In the genomic region with DNA sequence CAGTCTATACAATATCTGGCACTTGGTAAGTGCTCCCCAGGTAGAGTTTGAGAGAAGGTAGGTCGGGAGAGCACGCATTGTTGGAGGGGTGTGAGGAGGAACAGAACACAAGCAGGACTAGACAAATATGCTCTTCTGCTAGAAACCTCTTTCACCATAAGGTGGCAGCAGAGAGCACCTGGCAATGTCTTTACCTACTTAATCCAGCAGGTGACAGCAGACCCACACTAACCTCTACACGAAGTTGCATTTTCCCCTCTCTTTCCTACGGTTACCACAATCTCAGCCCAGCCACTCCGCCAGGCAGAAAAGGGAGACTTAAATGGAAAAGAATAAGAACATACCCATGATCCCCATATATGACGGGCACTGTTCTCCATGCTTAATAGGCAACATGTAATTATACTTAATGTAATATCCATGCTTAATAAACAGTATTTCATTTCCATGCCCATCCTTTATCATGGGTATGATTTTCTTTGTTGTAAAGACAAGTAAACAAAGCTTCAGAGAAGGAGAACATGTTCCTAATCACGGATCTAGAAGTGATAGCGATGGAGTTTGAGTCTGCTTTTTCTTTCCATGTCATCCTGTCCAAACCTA, we compare ENCODE assay signal across 9 cellular contexts. TPM values are rescaled to one million over a fixed set of nuclear protein-coding genes. Genes with fewer than 3 reads are reported as not detected.
A peak's percentile ranks its signal among the peaks of the same experiment; 100 is the strongest.
DNase-seq lines count a peak whose midpoint lies in the region; ATAC-seq and TF ChIP-seq lines count a peak whose summit lies in the region.
"Had no signal": no experiment of that assay in that cellular context is flagged by ENCODE, and none has a peak within 500 bp of the region (broad histone marks: within the 10 kb centered on the region; RNA-seq: fewer than 3 reads in every experiment).

No MANE protein-coding gene starts in this region.

- BruUV-seq in Caco-2 (replicated peaks; lab: Mats Ljungman, UMichigan): no TSS peak

- peaks cover 13% of the 10 kb centered on the region for H3K27me3 Mint-ChIP-seq in Caco-2 (ENCODE audit: insufficient read depth, unreplicated experiment)
- H3K27me3 Mint-ChIP-seq in central memory CD8-positive, alpha-beta T cell: peaks cover 61% of the 10 kb centered on the region

- H3K4me1 ChIP-seq in Caco-2 (no peaks in the 10 kb centered on the region), HEK293 (ENCODE audit: control insufficient read depth, insufficient read depth, low read length) (no peaks in the 10 kb centered on the region)

- no peak overlapping the region for H3K4me3 ChIP-seq in Caco-2 (ENCODE audit: low read depth, low read length)
- H3K4me3 ChIP-seq in HEK293 (ENCODE audit: low read depth, low read length): no peak overlapping the region
- no peak overlapping the region for H3K4me3 ChIP-seq in kidney epithelial cell (ENCODE audit: low read depth, low read length)

- TF ChIP-seq CTCF in Caco-2 (IDR thresholded peaks at IDR 0.05; ENCODE audit: insufficient read depth in 1 of 2, low read depth in 1 of 2, low read length in 1 of 2, severe bottlenecking in 1 of 2, unreplicated experiment in 1 of 2): peak; percentile 100
- TF ChIP-seq CTCF in HEK293 (tag by site-specific recombination; IDR thresholded peaks at IDR 0.05): peak; percentile 99
- peak; percentile 100 for TF ChIP-seq CTCF in kidney epithelial cell (IDR thresholded peaks at IDR 0.05; ENCODE audit: insufficient read depth, low read length, poor library complexity, severe bottlenecking)

- CTCF ChIA-PET in Caco-2 (lab: Charles Lee) (interaction anchor here (0.7 to 8.2 kb wide), 4 partner anchors 106 to 164 kb away, joined by 3 to 118 read pairs (median 5); a partner anchor contains a TSS), HEK293 (lab: Yijun Ruan, JAX) (interaction anchor here (0.6 to 8.8 kb wide), 62 partner anchors 8 to 439 kb away, joined by 3 to 578 read pairs (median 6); a partner anchor contains a TSS)

- POLR2A ChIA-PET in Caco-2 (lab: Charles Lee) (no interaction called here), HEK293 (lab: Yijun Ruan, JAX) (interaction anchor here (1.1 kb wide), 1 partner anchor 162 kb away, joined by 5 read pairs; no protein-coding TSS in a partner anchor)

- intact Hi-C loops in Caco-2 (cut with micrococcal nuclease; ENCODE audit: unreplicated experiment): loop anchor here (1.0 to 2.0 kb wide), 3 partner anchors 29 to 161 kb away; no protein-coding TSS in a partner anchor

- H3K27me3 ChIP-seq in Caco-2 (replicated peaks; ENCODE audit: control insufficient read depth, insufficient read depth, low read length) (no peaks in the 10 kb centered on the region; the same call in 1 of the 2 replicates), kidney epithelial cell (ENCODE audit: control insufficient read depth, insufficient read depth, low read length) (no peaks in the 10 kb centered on the region)

- DNase-seq in Caco-2 (peak; percentile 73 to 82), NCI-H345 (lab: John Stamatoyannopoulos, UW) (peak; percentile 80), kidney epithelial cell (ENCODE audit: low read depth) (peak; percentile 23)
- DNase-seq in central memory CD8-positive, alpha-beta T cell (ENCODE audit: low spot score in 2 of 2): peak; percentile 43 to 60
- DNase-seq in stimulated activated CD4-positive, alpha-beta T cell treated with anti-CD3 and anti-CD28 coated beads, Interleukin-2, amount 100 ng/mL, for 4 hours (ENCODE audit: low read depth): peak; percentile 45

- peak; percentile 59 to 68 for ATAC-seq in activated CD4-positive, CD25-positive, alpha-beta regulatory T cell treated with anti-CD3 and anti-CD28 coated beads, Interleukin-2, amount 50 U/mL, for 24 hours
- ATAC-seq in central memory CD8-positive, alpha-beta T cell (replicated peaks; ENCODE audit: extremely low read depth, poor library complexity, severe bottlenecking): peak; percentile 70
- ATAC-seq in GM21723 (IDR thresholded peaks at IDR 0.05; ENCODE audit: unreplicated experiment): no peak

- H3K27ac Mint-ChIP-seq in Caco-2 (ENCODE audit: unreplicated experiment): no peak overlapping the region
- H3K27ac Mint-ChIP-seq in central memory CD8-positive, alpha-beta T cell (ENCODE audit: low read depth): no peak overlapping the region
- H3K27ac Mint-ChIP-seq: activated naive CD4-positive, alpha-beta T cell treated with anti-CD3 and anti-CD28 coated beads, Interleukin-2, amount 50 U/mL, for 24 hours had no signal

- H3K27ac ChIP-seq in HEK293 (ENCODE audit: extremely low read depth, low read depth, low read length): no peak overlapping the region

- H3K4me1 Mint-ChIP-seq in Caco-2 (ENCODE audit: low read depth, unreplicated experiment): no peaks in the 10 kb centered on the region
- peaks cover 6% of the 10 kb centered on the region for H3K4me1 Mint-ChIP-seq in central memory CD8-positive, alpha-beta T cell

- H3K36me3 Mint-ChIP-seq in Caco-2 (ENCODE audit: insufficient read depth, unreplicated experiment): no peaks in the 10 kb centered on the region
- H3K36me3 Mint-ChIP-seq in central memory CD8-positive, alpha-beta T cell (ENCODE audit: insufficient read depth): no peaks in the 10 kb centered on the region
- H3K36me3 Mint-ChIP-seq: activated naive CD4-positive, alpha-beta T cell treated with anti-CD3 and anti-CD28 coated beads, Interleukin-2, amount 50 U/mL, for 24 hours had no signal

- no peak overlapping the region for H3K4me3 Mint-ChIP-seq in Caco-2 (ENCODE audit: unreplicated experiment)
- no peak overlapping the region for H3K4me3 Mint-ChIP-seq in central memory CD8-positive, alpha-beta T cell
- H3K4me3 Mint-ChIP-seq: activated naive CD4-positive, alpha-beta T cell treated with anti-CD3 and anti-CD28 coated beads, Interleukin-2, amount 50 U/mL, for 24 hours had no signal

- peaks cover 7% of the 10 kb centered on the region for H3K9me3 Mint-ChIP-seq in Caco-2 (ENCODE audit: unreplicated experiment)
- no peaks in the 10 kb centered on the region for H3K9me3 Mint-ChIP-seq in central memory CD8-positive, alpha-beta T cell
- H3K9me3 Mint-ChIP-seq: activated naive CD4-positive, alpha-beta T cell treated with anti-CD3 and anti-CD28 coated beads, Interleukin-2, amount 50 U/mL, for 24 hours had no signal

- H3K36me3 ChIP-seq in Caco-2 (ENCODE audit: control insufficient read depth, insufficient read depth, low read length) (no peaks in the 10 kb centered on the region), HEK293 (ENCODE audit: control insufficient read depth in 2 of 2, insufficient read depth in 1 of 2, low read length in 2 of 2) (no peaks in the 10 kb centered on the region), kidney epithelial cell (ENCODE audit: control insufficient read depth, insufficient read depth, low read length) (no peaks in the 10 kb centered on the region)

- H3K9me3 ChIP-seq in Caco-2 (peaks cover 10% of the 10 kb centered on the region), HEK293 (ENCODE audit: control insufficient read depth, insufficient read depth, low read depth, low read length) (no peaks in the 10 kb centered on the region)

TF ChIP-seq in HEK293, 187 proteins besides CTCF, POLR2A, EP300 and RAD21 (continues in another document):
- TF ChIP-seq ZNF654 (tag by site-specific recombination; IDR thresholded peaks at IDR 0.05; ENCODE audit: low read depth) (peak; percentile 100), ZNF544 (tag by site-specific recombination; IDR thresholded peaks at IDR 0.05) (no peak), ZNF660 (tag by site-specific recombination; IDR thresholded peaks at IDR 0.05) (peak; percentile 60; the same call in 1 of the 2 replicates), ZNF830 (tag by site-specific recombination; IDR thresholded peaks at IDR 0.05; ENCODE audit: low read depth) (no peak), SP7 (tag by site-specific recombination; IDR thresholded peaks at IDR 0.05) (peak; percentile 38; the same call in 1 of the 2 replicates), ZNF335 (tag by site-specific recombination; conservative IDR thresholded peaks at IDR 0.05) (no peak)
- TF ChIP-seq, protein P1, sequence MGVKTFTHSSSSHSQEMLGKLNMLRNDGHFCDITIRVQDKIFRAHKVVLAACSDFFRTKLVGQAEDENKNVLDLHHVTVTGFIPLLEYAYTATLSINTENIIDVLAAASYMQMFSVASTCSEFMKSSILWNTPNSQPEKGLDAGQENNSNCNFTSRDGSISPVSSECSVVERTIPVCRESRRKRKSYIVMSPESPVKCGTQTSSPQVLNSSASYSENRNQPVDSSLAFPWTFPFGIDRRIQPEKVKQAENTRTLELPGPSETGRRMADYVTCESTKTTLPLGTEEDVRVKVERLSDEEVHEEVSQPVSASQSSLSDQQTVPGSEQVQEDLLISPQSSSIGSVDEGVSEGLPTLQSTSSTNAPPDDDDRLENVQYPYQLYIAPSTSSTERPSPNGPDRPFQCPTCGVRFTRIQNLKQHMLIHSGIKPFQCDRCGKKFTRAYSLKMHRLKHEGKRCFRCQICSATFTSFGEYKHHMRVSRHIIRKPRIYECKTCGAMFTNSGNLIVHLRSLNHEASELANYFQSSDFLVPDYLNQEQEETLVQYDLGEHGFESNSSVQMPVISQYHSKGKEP (tag by site-specific recombination; IDR thresholded peaks at IDR 0.05): peak; percentile 70; the same call in 1 of the 2 replicates
- TF ChIP-seq, protein P2, sequence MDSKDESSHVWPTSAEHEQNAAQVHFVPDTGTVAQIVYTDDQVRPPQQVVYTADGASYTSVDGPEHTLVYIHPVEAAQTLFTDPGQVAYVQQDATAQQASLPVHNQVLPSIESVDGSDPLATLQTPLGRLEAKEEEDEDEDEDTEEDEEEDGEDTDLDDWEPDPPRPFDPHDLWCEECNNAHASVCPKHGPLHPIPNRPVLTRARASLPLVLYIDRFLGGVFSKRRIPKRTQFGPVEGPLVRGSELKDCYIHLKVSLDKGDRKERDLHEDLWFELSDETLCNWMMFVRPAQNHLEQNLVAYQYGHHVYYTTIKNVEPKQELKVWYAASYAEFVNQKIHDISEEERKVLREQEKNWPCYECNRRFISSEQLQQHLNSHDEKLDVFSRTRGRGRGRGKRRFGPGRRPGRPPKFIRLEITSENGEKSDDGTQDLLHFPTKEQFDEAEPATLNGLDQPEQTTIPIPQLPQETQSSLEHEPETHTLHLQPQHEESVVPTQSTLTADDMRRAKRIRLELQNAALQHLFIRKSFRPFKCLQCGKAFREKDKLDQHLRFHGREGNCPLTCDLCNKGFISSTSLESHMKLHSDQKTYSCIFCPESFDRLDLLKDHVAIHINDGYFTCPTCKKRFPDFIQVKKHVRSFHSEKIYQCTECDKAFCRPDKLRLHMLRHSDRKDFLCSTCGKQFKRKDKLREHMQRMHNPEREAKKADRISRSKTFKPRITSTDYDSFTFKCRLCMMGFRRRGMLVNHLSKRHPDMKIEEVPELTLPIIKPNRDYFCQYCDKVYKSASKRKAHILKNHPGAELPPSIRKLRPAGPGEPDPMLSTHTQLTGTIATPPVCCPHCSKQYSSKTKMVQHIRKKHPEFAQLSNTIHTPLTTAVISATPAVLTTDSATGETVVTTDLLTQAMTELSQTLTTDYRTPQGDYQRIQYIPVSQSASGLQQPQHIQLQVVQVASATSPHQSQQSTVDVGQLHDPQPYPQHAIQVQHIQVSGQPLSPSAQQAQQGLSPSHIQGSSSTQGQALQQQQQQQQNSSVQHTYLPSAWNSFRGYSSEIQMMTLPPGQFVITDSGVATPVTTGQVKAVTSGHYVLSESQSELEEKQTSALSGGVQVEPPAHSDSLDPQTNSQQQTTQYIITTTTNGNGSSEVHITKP (tag by site-specific recombination; IDR thresholded peaks at IDR 0.05): 0 out of 2 replicates have a peak, but pooled peaks have one; percentile 30

RNA-seq across cellular contexts. Expression of a gene that starts 55.1 kb away (rescaled TPM):
- total RNA-seq in Caco-2 (2022) (0.60 TPM in 1 of 2 replicates, not detected in the other), kidney epithelial cell (14.3 and 25.8 TPM in 2 replicates)

Comparison
In these comparisons a context has a peak if more than half of its experiments do, and no peak if none do; other contexts are left out.
1. DNase-seq: peak in every context shown above with its lines; median percentile 80 in NCI-H345; 78 in Caco-2; 52 in central memory CD8-positive, alpha-beta T cell; 45 in stimulated activated CD4-positive, alpha-beta T cell treated with anti-CD3 and anti-CD28 coated beads, Interleukin-2, amount 100 ng/mL, for 4 hours; 23 in kidney epithelial cell.